Comparison of ENCODE assay signal across 21 cellular contexts in genomic region chr14:50366115-50366514, GRCh38. TPM values are rescaled to one million over a fixed set of nuclear protein-coding genes. Genes with fewer than 3 reads are reported as not detected.
DNase-seq lines count a peak whose midpoint lies in the region; ATAC-seq, FAIRE-seq and TF ChIP-seq lines count a peak whose summit lies in the region.
"Had no signal": no experiment of that assay in that cellular context is flagged by ENCODE, and none has a peak within 500 bp of the region (broad histone marks: within the 10 kb centered on the region; RNA-seq: fewer than 3 reads in every experiment).

No MANE protein-coding gene starts in this region.

- TF ChIP-seq EP300 in K562 (IDR thresholded peaks at IDR 0.05; ENCODE audit: low read length): no peak
- TF ChIP-seq EP300 in stomach (IDR thresholded peaks at IDR 0.05): no peak

- ATAC-seq in activated CD4-positive, alpha-beta T cell treated with anti-CD3 and anti-CD28 coated beads for 36 hours: no peak
- ATAC-seq in K562 (no peak), memory B cell (ENCODE audit: low read depth) (no peak), HG03571 (IDR thresholded peaks at IDR 0.05; ENCODE audit: unreplicated experiment) (no peak)
- ATAC-seq: activated naive CD4-positive, alpha-beta T cell treated with anti-CD3 and anti-CD28 coated beads, Interleukin-2, amount 50 U/mL, for 72 hours; gastroesophageal sphincter had no signal

- H3K36me3 Mint-ChIP-seq in activated CD4-positive, alpha-beta T cell treated with anti-CD3 and anti-CD28 coated beads, Interleukin-2, amount 10 ng/mL, durations not matched to agents 7 days and 5 days (ENCODE audit: low read depth): peaks cover 12% of the 10 kb centered on the region
- peaks cover 4% of the 10 kb centered on the region for H3K36me3 Mint-ChIP-seq in activated CD4-positive, alpha-beta T cell treated with anti-CD3 and anti-CD28 coated beads for 36 hours (ENCODE audit: low read depth)
- H3K36me3 Mint-ChIP-seq in memory B cell (no peaks in the 10 kb centered on the region), CD14-positive monocyte (peaks cover 0 to 3% of the 10 kb centered on the region in 2 donors)

- H2AFZ ChIP-seq in K562 (ENCODE audit: low read depth, low read length): peak overlapping the region; percentile 74; the same call in 1 of the 2 replicates

- no peak for DNase-seq in activated CD4-positive, alpha-beta T cell treated with anti-CD3 and anti-CD28 coated beads, Interleukin-2, amount 10 ng/mL, durations not matched to agents 7 days and 5 days
- no peak for DNase-seq in activated CD4-positive, alpha-beta T cell treated with anti-CD3 and anti-CD28 coated beads for 36 hours
- DNase-seq in K562 (ENCODE audit: extremely low read depth in 1 of 4, low spot score in 3 of 4) (no peak), memory B cell (ENCODE audit: low spot score in 2 of 2) (no peak), stomach (peak; percentile 62), CD14-positive monocyte (ENCODE audit: low spot score) (no peak), NCI-H2171 treated with DMSO at 0.1 percent for 48 hours (lab: John Stamatoyannopoulos, UW) (no peak)
- DNase-seq: activated T-cell treated with anti-CD3 and anti-CD28 coated beads, Interleukin-2, amount 50 U/mL, for 24 hours; DMS153; left ventricle myocardium inferior; MM.1S; NCI-H1694; stimulated activated CD4-positive, alpha-beta T cell treated with anti-CD3 and anti-CD28 coated beads, Interleukin-4, amount 100 ng/mL, for 4 hours had no signal

- H3K4me3 ChIP-seq in K562 (no peak overlapping the region), stomach (no peak overlapping the region)
- H3K4me3 ChIP-seq: gastroesophageal sphincter, left ventricle myocardium inferior, thoracic aorta had no signal

- peak overlapping the region; percentile 43 for H3K27ac Mint-ChIP-seq in activated CD4-positive, alpha-beta T cell treated with anti-CD3 and anti-CD28 coated beads, Interleukin-2, amount 10 ng/mL, durations not matched to agents 7 days and 5 days
- no peak overlapping the region for H3K27ac Mint-ChIP-seq in activated CD4-positive, alpha-beta T cell treated with anti-CD3 and anti-CD28 coated beads for 36 hours
- H3K27ac Mint-ChIP-seq in memory B cell: peak overlapping the region; percentile 56
- H3K27ac Mint-ChIP-seq in CD14-positive monocyte: no peak overlapping the region
- H3K27ac Mint-ChIP-seq: activated T-cell treated with anti-CD3 and anti-CD28 coated beads, Interleukin-2, amount 50 U/mL, for 24 hours had no signal

- in situ Hi-C loops in K562 (cut with MboI): no loop called here

- intact Hi-C loops in activated CD4-positive, alpha-beta T cell treated with anti-CD3 and anti-CD28 coated beads for 36 hours (cut with DNase I, micrococcal nuclease): no loop called here
- intact Hi-C loops in K562 (cut with micrococcal nuclease): no loop called here
- intact Hi-C loops in stomach (cut with DNase I; ENCODE audit: low total_unique reads): no loop called here
- intact Hi-C loops in CD14-positive monocyte (cut with micrococcal nuclease): no loop called here

- H3K4me2 ChIP-seq in K562 (ENCODE audit: insufficient read depth, low read length): no peak overlapping the region; the same call in 1 of the 2 replicates

- FAIRE-seq in K562 (lab: Jason Lieb, UNC): no peak
- FAIRE-seq: HTR-8/SVneo had no signal

- no peaks in the 10 kb centered on the region for H3K9me1 ChIP-seq in K562 (ENCODE audit: control insufficient read depth, insufficient read depth, low read length)

- H3K4me1 Mint-ChIP-seq in activated CD4-positive, alpha-beta T cell treated with anti-CD3 and anti-CD28 coated beads, Interleukin-2, amount 10 ng/mL, durations not matched to agents 7 days and 5 days: peaks cover 40% of the 10 kb centered on the region
- H3K4me1 Mint-ChIP-seq in activated CD4-positive, alpha-beta T cell treated with anti-CD3 and anti-CD28 coated beads for 36 hours: peaks cover 17% of the 10 kb centered on the region
- peaks cover 29% of the 10 kb centered on the region for H3K4me1 Mint-ChIP-seq in memory B cell
- peaks cover 27% of the 10 kb centered on the region for H3K4me1 Mint-ChIP-seq in CD14-positive monocyte
- H3K4me1 Mint-ChIP-seq: brain had no signal

- peaks cover 7% of the 10 kb centered on the region for H3K9me3 Mint-ChIP-seq in activated CD4-positive, alpha-beta T cell treated with anti-CD3 and anti-CD28 coated beads, Interleukin-2, amount 10 ng/mL, durations not matched to agents 7 days and 5 days
- peaks cover 3% of the 10 kb centered on the region for H3K9me3 Mint-ChIP-seq in activated CD4-positive, alpha-beta T cell treated with anti-CD3 and anti-CD28 coated beads for 36 hours (ENCODE audit: low read depth)
- H3K9me3 Mint-ChIP-seq in memory B cell: peaks cover 1% of the 10 kb centered on the region
- peaks cover 0 to 11% (median 6%) of the 10 kb centered on the region in 7 donors for H3K9me3 Mint-ChIP-seq in CD14-positive monocyte

- H3K27ac ChIP-seq in K562 (ENCODE audit: extremely low read depth, low read depth, low read length): peak overlapping the region; percentile 48; the same call in 2 of the 3 replicates
- peak overlapping the region in 4 of 5 donors; percentile 37 to 84 (median 66) for H3K27ac ChIP-seq in stomach
- H3K27ac ChIP-seq: 22Rv1, C4-2B, gastroesophageal sphincter, left ventricle myocardium inferior, thoracic aorta had no signal

- H3K4me3 Mint-ChIP-seq in activated CD4-positive, alpha-beta T cell treated with anti-CD3 and anti-CD28 coated beads, Interleukin-2, amount 10 ng/mL, durations not matched to agents 7 days and 5 days: no peak overlapping the region
- H3K4me3 Mint-ChIP-seq in activated CD4-positive, alpha-beta T cell treated with anti-CD3 and anti-CD28 coated beads for 36 hours: no peak overlapping the region
- no peak overlapping the region for H3K4me3 Mint-ChIP-seq in memory B cell
- no peak overlapping the region for H3K4me3 Mint-ChIP-seq in CD14-positive monocyte
- H3K4me3 Mint-ChIP-seq: activated T-cell treated with anti-CD3 and anti-CD28 coated beads, Interleukin-2, amount 50 U/mL, for 24 hours; brain had no signal

- no peak for TF ChIP-seq POLR2A in K562 (conservative IDR thresholded peaks at IDR 0.05)
- TF ChIP-seq POLR2A in stomach (IDR thresholded peaks at IDR 0.05): no peak

- POLR2A ChIA-PET in activated CD4-positive, alpha-beta T cell treated with anti-CD3 and anti-CD28 coated beads, Interleukin-2, amount 10 ng/mL, durations not matched to agents 7 days and 5 days (lab: Charles Lee): no interaction called here
- POLR2A ChIA-PET in activated CD4-positive, alpha-beta T cell treated with anti-CD3 and anti-CD28 coated beads for 36 hours (lab: Charles Lee): interaction anchor here (1.0 kb wide), 1 partner anchor 22 kb away, joined by 6 read pairs; no protein-coding TSS in a partner anchor
- POLR2A ChIA-PET in K562 (lab: Yijun Ruan, JAX): interaction anchor here (0.9 to 1.0 kb wide), 2 partner anchors 14 to 23 kb away, joined by 3 read pairs; no protein-coding TSS in a partner anchor

- no peaks in the 10 kb centered on the region for H4K20me1 ChIP-seq in K562 (replicated peaks; ENCODE audit: control insufficient read depth, insufficient read depth, low read length)

- no peak for TF ChIP-seq CTCF in K562 (IDR thresholded peaks at IDR 0.05 in 2 of 3, conservative IDR thresholded peaks at IDR 0.05 in 1 of 3; ENCODE audit: insufficient read depth in 2 of 3, low read depth in 1 of 3, low read length in 3 of 3)
- TF ChIP-seq CTCF in stomach (IDR thresholded peaks at IDR 0.05): no peak
- TF ChIP-seq CTCF in CD14-positive monocyte (IDR thresholded peaks at IDR 0.05): no peak

- no peaks in the 10 kb centered on the region for H3K27me3 ChIP-seq in K562 (ENCODE audit: control insufficient read depth in 2 of 2, insufficient read depth in 2 of 2, low read length in 2 of 2)
- H3K27me3 ChIP-seq in stomach: no peaks in the 10 kb centered on the region
- H3K27me3 ChIP-seq: gastroesophageal sphincter had no signal

- no peak for TF ChIP-seq RAD21 in K562 (CRISPR knock-in tag; conservative IDR thresholded peaks at IDR 0.05 in 1 of 2, IDR thresholded peaks at IDR 0.05 in 1 of 2)

- WGBS in K562 (ENCODE audit: insufficient coverage, low coverage, missing lambda C conversion rate): 57% methylated on average over 3 of the region's 3 CpGs
- 64 to 80% (median 75%) methylated on average over 3 of the region's 3 CpGs for WGBS in stomach, 5 donors

- H3K36me3 ChIP-seq in K562 (ENCODE audit: control insufficient read depth, insufficient read depth, low read length): no peaks in the 10 kb centered on the region
- H3K36me3 ChIP-seq in stomach: no peaks in the 10 kb centered on the region
- H3K36me3 ChIP-seq: gastroesophageal sphincter, left ventricle myocardium inferior, thoracic aorta had no signal

- no TSS peak for BruUV-seq in K562 (replicated peaks; lab: Mats Ljungman, UMichigan)

- CTCF ChIA-PET in activated CD4-positive, alpha-beta T cell treated with anti-CD3 and anti-CD28 coated beads, Interleukin-2, amount 10 ng/mL, durations not matched to agents 7 days and 5 days (lab: Charles Lee): interaction anchor here (0.9 to 1.1 kb wide), 2 partner anchors 45 to 165 kb away, joined by 3 read pairs; no protein-coding TSS in a partner anchor
- CTCF ChIA-PET in activated CD4-positive, alpha-beta T cell treated with anti-CD3 and anti-CD28 coated beads for 36 hours (lab: Charles Lee): interaction anchor here (0.6 to 1.9 kb wide), 2 partner anchors 45 to 672 kb away, joined by 3 to 7 read pairs; no protein-coding TSS in a partner anchor
- CTCF ChIA-PET in K562 (lab: Yijun Ruan, JAX; ENCODE audit: low intra/inter-chr PET ratio): no interaction called here

- no peaks in the 10 kb centered on the region for H3K9me3 ChIP-seq in K562 (replicated peaks; ENCODE audit: control insufficient read depth, insufficient read depth, low read depth, low read length)
- H3K9me3 ChIP-seq in stomach: no peaks in the 10 kb centered on the region
- H3K9me3 ChIP-seq: gastroesophageal sphincter, left ventricle myocardium inferior, thoracic aorta had no signal

- no peaks in the 10 kb centered on the region for H3K27me3 Mint-ChIP-seq in activated CD4-positive, alpha-beta T cell treated with anti-CD3 and anti-CD28 coated beads, Interleukin-2, amount 10 ng/mL, durations not matched to agents 7 days and 5 days
- H3K27me3 Mint-ChIP-seq in activated CD4-positive, alpha-beta T cell treated with anti-CD3 and anti-CD28 coated beads for 36 hours: no peaks in the 10 kb centered on the region
- no peaks in the 10 kb centered on the region for H3K27me3 Mint-ChIP-seq in memory B cell
- peaks cover 1 to 4% (median 2%) of the 10 kb centered on the region in 3 donors for H3K27me3 Mint-ChIP-seq in CD14-positive monocyte (ENCODE audit: low read depth in 3 of 3)
- H3K27me3 Mint-ChIP-seq: activated T-cell treated with anti-CD3 and anti-CD28 coated beads, Interleukin-2, amount 50 U/mL, for 24 hours; brain had no signal

- H3K79me2 ChIP-seq in K562 (ENCODE audit: control insufficient read depth, insufficient read depth, low read length): no peaks in the 10 kb centered on the region

- H3K9ac ChIP-seq in K562 (ENCODE audit: insufficient read depth in 1 of 2, low read depth in 2 of 2, low read length in 2 of 2): no peak overlapping the region

- H3K4me1 ChIP-seq in K562 (replicated peaks in 1 of 2; ENCODE audit: control insufficient read depth in 2 of 2, insufficient read depth in 2 of 2, low read length in 2 of 2) (peaks cover 9 to 10% of the 10 kb centered on the region in 2 experiments; a peak in 3 of 5 replicates), stomach (peaks cover 7 to 35% (median 23%) of the 10 kb centered on the region in 4 donors)

RNA-seq across cellular contexts. Expression of gene CDKL1, which starts 30.6 kb away (rescaled TPM):
- total RNA-seq in activated CD4-positive, alpha-beta T cell treated with anti-CD3 and anti-CD28 coated beads, Interleukin-2, amount 10 ng/mL, durations not matched to agents 7 days and 5 days: 10 to 100 TPM; 11.5 to 14.6 TPM
- 1 to 10 TPM; 2.9 to 4.4 TPM for total RNA-seq in activated CD4-positive, alpha-beta T cell treated with anti-CD3 and anti-CD28 coated beads for 36 hours
- 6.0 and 29.9 TPM in 2 replicates for total RNA-seq in K562 (2011; cell fraction: chromatin; rRNA removed; ENCODE audit: low replicate concordance)
- 6.5 and 7.5 TPM in 2 replicates for total RNA-seq in K562 (2011; cell fraction: nucleolus; rRNA removed)
- total RNA-seq in K562 (2011; cell fraction: nucleoplasm; rRNA removed): 8.9 and 12.5 TPM in 2 replicates
- total RNA-seq in K562 (2014; rRNA removed) (11.1 and 18.1 TPM in 2 replicates), K562 (2014; rRNA removed; fragmentation: Illumina TruSeq; extraction: Trizol) (6.2 and 8.5 TPM in 2 replicates), K562 (2015; rRNA removed; fragmentation: Illumina TruSeq; extraction: Trizol) (9.0 and 10.7 TPM in 2 replicates), K562 (2021) (7.3 and 7.5 TPM in 2 replicates), stomach (100 to 1,000 TPM in 1 of 5 donors, 1 to 10 TPM in 2, under 1 TPM in 1, not detected in 1; 0.89 to 174 (median 5.6) TPM)
- polyA plus RNA-seq in K562 (2011; rRNA removed) (9.3 and 11.5 TPM in 2 replicates), K562 (2014; fragmentation: Illumina TruSeq; extraction: Trizol) (3.7 and 35.0 TPM in 2 replicates), K562 (2014; fragmentation: Nextera tagmentation; extraction: Ambion mirVana) (1 to 10 TPM; 2.3 to 4.8 TPM), K562 (2014; rRNA removed) (4.4 and 6.9 TPM in 2 replicates), stomach (1 to 10 TPM in 2 of 3 donors, under 1 TPM in 1; 0.61 to 1.4 (median 1.0) TPM), CD14-positive monocyte (1 to 10 TPM; 1.3 to 2.5 TPM)
- polyA plus RNA-seq in K562 (2011; cell fraction: cytosol; rRNA removed): 1.9 and 2.1 TPM in 2 replicates
- 3.6 and 5.4 TPM in 2 replicates for polyA plus RNA-seq in K562 (2011; cell fraction: nucleus; rRNA removed)
- 1.3 and 4.8 TPM in 2 replicates for polyA plus RNA-seq in K562 (2012)
- 6.8 and 9.4 TPM in 2 replicates for polyA minus RNA-seq in K562 (2011; rRNA and poly(A)+ RNA removed)
- 9.6 and 10.1 TPM in 2 replicates for polyA minus RNA-seq in K562 (2011; cell fraction: cytosol; rRNA and poly(A)+ RNA removed)
- 11.1 and 29.4 TPM in 2 replicates for polyA minus RNA-seq in K562 (2011; cell fraction: nucleus; rRNA and poly(A)+ RNA removed)

RNA-seq across cellular contexts. Expression of gene DMAC2L, which starts 54.0 kb away (rescaled TPM):
- 10 to 100 TPM; 15.7 to 20.6 TPM for total RNA-seq in activated CD4-positive, alpha-beta T cell treated with anti-CD3 and anti-CD28 coated beads, Interleukin-2, amount 10 ng/mL, durations not matched to agents 7 days and 5 days
- total RNA-seq in activated CD4-positive, alpha-beta T cell treated with anti-CD3 and anti-CD28 coated beads for 36 hours: 10 to 100 TPM in 1 of 2 experiments, 1 to 10 TPM in 1; 7.4 to 12.6 TPM
- total RNA-seq in K562 (2011; cell fraction: chromatin; rRNA removed; ENCODE audit: low replicate concordance): 14.3 and 15.6 TPM in 2 replicates
- 9.2 and 9.3 TPM in 2 replicates for total RNA-seq in K562 (2011; cell fraction: nucleolus; rRNA removed)
- 10.2 and 21.3 TPM in 2 replicates for total RNA-seq in K562 (2011; cell fraction: nucleoplasm; rRNA removed)
- 3.2 and 4.0 TPM in 2 replicates for total RNA-seq in K562 (2014; rRNA removed)
- 9.3 and 10.4 TPM in 2 replicates for total RNA-seq in K562 (2014; rRNA removed; fragmentation: Illumina TruSeq; extraction: Trizol)
- 5.4 and 6.1 TPM in 2 replicates for total RNA-seq in K562 (2015; rRNA removed; fragmentation: Illumina TruSeq; extraction: Trizol)
- total RNA-seq in K562 (2021): 9.2 and 9.9 TPM in 2 replicates
- 14.6 and 15.4 TPM in 2 replicates for polyA plus RNA-seq in K562 (2011; rRNA removed)
- polyA plus RNA-seq in K562 (2011; cell fraction: cytosol; rRNA removed): 13.6 and 14.3 TPM in 2 replicates
- 10.4 and 11.8 TPM in 2 replicates for polyA plus RNA-seq in K562 (2011; cell fraction: nucleus; rRNA removed)
- polyA plus RNA-seq in K562 (2012): 9.3 and 11.3 TPM in 2 replicates
- 6.7 and 6.9 TPM in 2 replicates for polyA plus RNA-seq in K562 (2014; fragmentation: Illumina TruSeq; extraction: Trizol)
- 10 to 100 TPM; 37.1 to 37.2 TPM for polyA plus RNA-seq in K562 (2014; fragmentation: Nextera tagmentation; extraction: Ambion mirVana)
- polyA plus RNA-seq in K562 (2014; rRNA removed): 12.5 and 12.6 TPM in 2 replicates
- polyA minus RNA-seq in K562 (2011; rRNA and poly(A)+ RNA removed): 9.8 and 13.3 TPM in 2 replicates
- polyA minus RNA-seq in K562 (2011; cell fraction: cytosol; rRNA and poly(A)+ RNA removed): 3.3 and 7.7 TPM in 2 replicates
- 7.3 and 8.2 TPM in 2 replicates for polyA minus RNA-seq in K562 (2011; cell fraction: nucleus; rRNA and poly(A)+ RNA removed)
- 10 to 100 TPM in 2 of 5 donors, 1 to 10 TPM in 3; 1.3 to 83.4 (median 9.0) TPM for total RNA-seq in stomach
- polyA plus RNA-seq in stomach: 10 to 100 TPM; 13.5 to 34.7 (median 18.5) TPM
- polyA plus RNA-seq in CD14-positive monocyte: 10 to 100 TPM; 13.4 to 17.3 TPM

RNA-seq across cellular contexts. Expression of gene L2HGDH, which starts 54.1 kb away (rescaled TPM):
- 10 to 100 TPM in 1 of 2 experiments, 1 to 10 TPM in 1; 9.6 to 12.8 TPM for total RNA-seq in activated CD4-positive, alpha-beta T cell treated with anti-CD3 and anti-CD28 coated beads, Interleukin-2, amount 10 ng/mL, durations not matched to agents 7 days and 5 days
- total RNA-seq in activated CD4-positive, alpha-beta T cell treated with anti-CD3 and anti-CD28 coated beads for 36 hours: 10 to 100 TPM; 12.8 to 19.0 TPM
- total RNA-seq in K562 (2011; cell fraction: chromatin; rRNA removed; ENCODE audit: low replicate concordance): 11.9 and 17.6 TPM in 2 replicates
- 9.2 and 10.3 TPM in 2 replicates for total RNA-seq in K562 (2011; cell fraction: nucleolus; rRNA removed)
- 9.9 and 15.2 TPM in 2 replicates for total RNA-seq in K562 (2011; cell fraction: nucleoplasm; rRNA removed)
- total RNA-seq in K562 (2014; rRNA removed) (14.4 and 16.1 TPM in 2 replicates), K562 (2014; rRNA removed; fragmentation: Illumina TruSeq; extraction: Trizol) (10.5 TPM in 2 replicates), K562 (2015; rRNA removed; fragmentation: Illumina TruSeq; extraction: Trizol) (8.8 and 9.3 TPM in 2 replicates), K562 (2021) (10.3 and 12.7 TPM in 2 replicates), stomach (10 to 100 TPM in 2 of 5 donors, 1 to 10 TPM in 3; 1.2 to 31.7 (median 8.7) TPM)
- polyA plus RNA-seq in K562 (2011; rRNA removed) (9.4 and 11.1 TPM in 2 replicates), K562 (2014; fragmentation: Illumina TruSeq; extraction: Trizol) (10.1 TPM in 2 replicates), K562 (2014; fragmentation: Nextera tagmentation; extraction: Ambion mirVana) (1 to 10 TPM; 1.7 to 2.1 TPM), K562 (2014; rRNA removed) (11.8 and 12.0 TPM in 2 replicates), stomach (1 to 10 TPM; 1.4 to 3.5 (median 2.9) TPM), CD14-positive monocyte (under 1 TPM; 0.11 to 0.86 TPM)
- 6.2 and 9.2 TPM in 2 replicates for polyA plus RNA-seq in K562 (2011; cell fraction: cytosol; rRNA removed)
- polyA plus RNA-seq in K562 (2011; cell fraction: nucleus; rRNA removed): 5.5 and 7.9 TPM in 2 replicates
- polyA plus RNA-seq in K562 (2012): 6.1 and 10.2 TPM in 2 replicates
- polyA minus RNA-seq in K562 (2011; rRNA and poly(A)+ RNA removed): 10.3 and 12.6 TPM in 2 replicates
- polyA minus RNA-seq in K562 (2011; cell fraction: cytosol; rRNA and poly(A)+ RNA removed): 7.9 and 11.0 TPM in 2 replicates
- polyA minus RNA-seq in K562 (2011; cell fraction: nucleus; rRNA and poly(A)+ RNA removed): 5.4 and 13.8 TPM in 2 replicates

Comparison
In these comparisons a context has a peak if more than half of its experiments do, and no peak if none do; other contexts are left out.
1. H3K27ac Mint-ChIP-seq: peak in activated CD4-positive, alpha-beta T cell treated with anti-CD3 and anti-CD28 coated beads, Interleukin-2, amount 10 ng/mL, durations not matched to agents 7 days and 5 days (single experiment) and memory B cell (single experiment); none in activated CD4-positive, alpha-beta T cell treated with anti-CD3 and anti-CD28 coated beads for 36 hours (single experiment) and CD14-positive monocyte (0 of 7).